In genomic region chr1:153494976-153495535, GRCh38 we compare ENCODE assay signal across 8 cellular contexts. TPM values are rescaled to one million over a fixed set of nuclear protein-coding genes. Genes with fewer than 3 reads are reported as not detected.
DNase-seq lines count a peak whose midpoint lies in the region; ATAC-seq and TF ChIP-seq lines count a peak whose summit lies in the region.

No MANE protein-coding gene starts in this region.

- no peaks in the 10 kb centered on the region for H3K36me3 Mint-ChIP-seq in Calu3 (ENCODE audit: insufficient read depth, unreplicated experiment)

- ATAC-seq in HG02852 (IDR thresholded peaks at IDR 0.05; ENCODE audit: unreplicated experiment) = no peak

- no TSS peak for BruUV-seq in Calu3 (replicated peaks; lab: Mats Ljungman, UMichigan)

- peaks cover 71% of the 10 kb centered on the region for H3K27me3 Mint-ChIP-seq in Calu3 (ENCODE audit: unreplicated experiment)

- H3K9me3 Mint-ChIP-seq in Calu3 (ENCODE audit: low read depth, unreplicated experiment) = no peaks in the 10 kb centered on the region

- DNase-seq in Calu3 (peak; percentile 91), LoVo (ENCODE audit: low spot score) (peak; percentile 48), RKO (ENCODE audit: low spot score) (peak; percentile 64), fibroblast of pulmonary artery (ENCODE audit: low read depth) (peak; percentile 71), nucleus accumbens (lab: John Stamatoyannopoulos, UW) (peak in 43 of 56 donors; percentile 5 to 75 (median 25)), testis (peak; percentile 81)
- DNase-seq in activated T-cell treated with anti-CD3 and anti-CD28 coated beads, Interleukin-2, amount 50 U/mL, for 48 hours = peak; percentile 84 to 86

- H3K27me3 ChIP-seq in testis = no peaks in the 10 kb centered on the region

- H3K4me3 ChIP-seq in fibroblast of pulmonary artery (replicated peaks; ENCODE audit: low read depth, low read length) = no peak overlapping the region
- no peak overlapping the region for H3K4me3 ChIP-seq in testis

- H3K36me3 ChIP-seq in testis (ENCODE audit: low read depth, missing control alignments) = no peaks in the 10 kb centered on the region

- intact Hi-C loops in Calu3 (cut with micrococcal nuclease; ENCODE audit: unreplicated experiment) = loop anchor here (1.0 to 2.0 kb wide), 2 partner anchors 28 to 143 kb away; no protein-coding TSS in a partner anchor
- intact Hi-C loops in testis (cut with DNase I; ENCODE audit: low total_unique reads) = loop anchor here (10.0 kb wide), 1 partner anchor 140 kb away; the partner anchor contains the start of gene S100A9

- H3K9me3 ChIP-seq in testis = no peaks in the 10 kb centered on the region

- CTCF ChIA-PET in Calu3 (lab: Charles Lee) = interaction anchor here (0.7 to 3.2 kb wide), 7 partner anchors 10 to 254 kb away, joined by 3 to 58 read pairs (median 4); partner anchors contain the start of genes PGLYRP4 and S100A9

- H3K4me1 Mint-ChIP-seq in Calu3 (ENCODE audit: low read depth, unreplicated experiment) = peaks cover 8% of the 10 kb centered on the region

- WGBS in testis, 2 donors = 55 to 59% methylated on average over 3 to 6 of the region's 6 CpGs

- H3K4me3 Mint-ChIP-seq in Calu3 (ENCODE audit: low read depth, unreplicated experiment) = no peak overlapping the region

- H3K27ac ChIP-seq in testis = no peak overlapping the region

- TF ChIP-seq POLR2A in testis (IDR thresholded peaks at IDR 0.05) = no peak

- H3K27ac Mint-ChIP-seq in Calu3 (ENCODE audit: unreplicated experiment) = no peak overlapping the region

- peak; percentile 97 for TF ChIP-seq CTCF in Calu3 (IDR thresholded peaks at IDR 0.05; ENCODE audit: unreplicated experiment)
- peak; percentile 98 for TF ChIP-seq CTCF in fibroblast of pulmonary artery (IDR thresholded peaks at IDR 0.05; ENCODE audit: low read length, missing control alignments)
- TF ChIP-seq CTCF in testis (IDR thresholded peaks at IDR 0.05) = peak; percentile 76 to 89 (median 79)

- H3K4me1 ChIP-seq in testis = no peaks in the 10 kb centered on the region

RNA-seq across cellular contexts. Expression of gene S100A7, which starts 34.6 kb away (rescaled TPM):
- total RNA-seq in Calu3 (2022) = not detected in 2 replicates
- total RNA-seq in testis = not detected
- not detected for polyA plus RNA-seq in testis (ENCODE audit: insufficient read depth, low read depth, low replicate concordance)

RNA-seq across cellular contexts. Expression of gene S100A6, which starts 40.7 kb away (rescaled TPM):
- total RNA-seq in Calu3 (2022) (1,521 and 2,023 TPM in 2 replicates), testis (10 to 100 TPM; 30.9 to 57.4 TPM)
- polyA plus RNA-seq in testis (ENCODE audit: insufficient read depth, low read depth, low replicate concordance) = 372 TPM

RNA-seq across cellular contexts. Expression of gene S100A5, which starts 45.7 kb away (rescaled TPM):
- total RNA-seq in Calu3 (2022) = not detected in 2 replicates
- 1 to 10 TPM in 1 of 2 donors, not detected in 1; 1.3 TPM for total RNA-seq in testis
- polyA plus RNA-seq in testis (ENCODE audit: insufficient read depth, low read depth, low replicate concordance) = not detected

RNA-seq across cellular contexts. Expression of gene S100A4, which starts 50.5 kb away (rescaled TPM):
- 19.8 and 20.5 TPM in 2 replicates for total RNA-seq in Calu3 (2022)
- total RNA-seq in testis = 10 to 100 TPM; 15.8 to 23.8 TPM
- polyA plus RNA-seq in testis (ENCODE audit: insufficient read depth, low read depth, low replicate concordance) = 146 TPM

RNA-seq across cellular contexts. Expression of gene S100A3, which starts 54.0 kb away (rescaled TPM):
- not detected in 2 replicates for total RNA-seq in Calu3 (2022)
- total RNA-seq in testis = not detected
- 0.67 TPM for polyA plus RNA-seq in testis (ENCODE audit: insufficient read depth, low read depth, low replicate concordance)

Comparison
In these comparisons a context has a peak if more than half of its experiments do, and no peak if none do; other contexts are left out.
1. DNase-seq: peak in every context shown above with its lines; median percentile 91 in Calu3; 85 in activated T-cell treated with anti-CD3 and anti-CD28 coated beads, Interleukin-2, amount 50 U/mL, for 48 hours; 81 in testis; 71 in fibroblast of pulmonary artery; 64 in RKO; 48 in LoVo; 25 in nucleus accumbens.
2. RNA of gene S100A6, which starts 40.7 kb away (total RNA-seq): 1,521 to 2,023 TPM in Calu3; 30.9 to 57.4 TPM in testis; every median in the first group is over 10 times any median in the second.
3. Peak in every context shown above with its lines, with median percentiles within 50 percentile points of each other: CTCF ChIP-seq.